Comparison of ENCODE assay signal across 34 cellular contexts in genomic region chr20:61230-61629, GRCh38. TPM values are rescaled to one million over a fixed set of nuclear protein-coding genes. Genes with fewer than 3 reads are reported as not detected.
"Had no signal": no experiment of that assay in that cellular context is flagged by ENCODE, and none has a peak within 500 bp of the region (broad histone marks: within the 10 kb centered on the region; RNA-seq: fewer than 3 reads in every experiment).

No MANE protein-coding gene starts in this region.

- ATAC-seq: activated CD4-positive, CD25-positive, alpha-beta regulatory T cell treated with anti-CD3 and anti-CD28 coated beads, Interleukin-2, amount 50 U/mL, for 24 hours; activated CD8-positive, alpha-beta T cell treated with anti-CD3 and anti-CD28 coated beads for 36 hours; activated T-cell treated with anti-CD3 and anti-CD28 coated beads, Interleukin-2, amount 50 U/mL, for 4 hours; activated T-helper 17 cell treated with anti-CD3 and anti-CD28 coated beads, Interleukin-2, amount 50 U/mL, for 72 hours; body of pancreas; effector memory CD8-positive, alpha-beta T cell; T-helper 17 cell had no signal

- H3K27me3 Mint-ChIP-seq: activated B cell treated with CpG ODN at 0.5 μM for 24 hours; activated CD8-positive, alpha-beta T cell treated with anti-CD3 and anti-CD28 coated beads for 36 hours; activated naive CD8-positive, alpha-beta T cell; activated T-helper 17 cell treated with anti-CD3 and anti-CD28 coated beads, Interleukin-2, amount 50 U/mL, for 72 hours; effector memory CD8-positive, alpha-beta T cell; T-helper 17 cell had no signal

- H3K36me3 ChIP-seq: esophagus squamous epithelium, WERI-Rb-1 had no signal

- H3K9me3 Mint-ChIP-seq: activated B cell treated with CpG ODN at 0.5 μM for 24 hours; activated CD8-positive, alpha-beta T cell treated with anti-CD3 and anti-CD28 coated beads for 36 hours; activated T-cell treated with anti-CD3 and anti-CD28 coated beads, Interleukin-2, amount 50 U/mL, for 4 hours; activated T-helper 17 cell treated with anti-CD3 and anti-CD28 coated beads, Interleukin-2, amount 50 U/mL, for 72 hours; effector memory CD8-positive, alpha-beta T cell; T-helper 2 cell treated with Interferon-gamma antibody and Interleukin-4, amounts not matched to agents 5 μg/mL and 100 μg/mL, for 36 hours had no signal

- DNase-seq: activated B cell treated with CpG ODN at 0.5 μM for 24 hours; activated CD4-positive, alpha-beta T cell treated with anti-CD3 and anti-CD28 coated beads for 48 hours; activated CD4-positive, alpha-beta T cell treated with anti-CD3 and anti-CD28 coated beads, Interleukin-2, amount 50 U/mL, for 1 hour; activated CD4-positive, alpha-beta T cell treated with anti-CD3 and anti-CD28 coated beads, Interleukin-2, amount 50 U/mL, for 48 hours; activated CD8-positive, alpha-beta memory T cell treated with anti-CD3 and anti-CD28 coated beads for 24 hours; activated CD8-positive, alpha-beta T cell treated with anti-CD3 and anti-CD28 coated beads for 36 hours; activated effector memory CD4-positive, alpha-beta T cell treated with Interleukin-2 at 50 U/mL for 16 hours; activated gamma-delta T cell treated with Interleukin-2 at 50 U/mL for 16 hours; activated naive CD4-positive, alpha-beta T cell treated with anti-CD3 and anti-CD28 coated beads, Interleukin-2, amount 50 U/mL, for 16 hours; activated naive CD4-positive, alpha-beta T cell treated with Interleukin-2 at 50 U/mL for 16 hours; activated T-cell treated with anti-CD3 and anti-CD28 coated beads, Interleukin-2, amount 50 U/mL, for 4 hours; amniotic stem cell; anterior cingulate cortex; body of pancreas; caudate nucleus; cortex of kidney; dermis blood vessel endothelial cell; effector CD4-positive, alpha-beta T cell; effector memory CD8-positive, alpha-beta T cell; erythroblast; esophagus squamous epithelium; T-helper 1 cell; T-helper 17 cell; T1000; WERI-Rb-1 had no signal

- H3K4me1 Mint-ChIP-seq: activated B cell treated with CpG ODN at 0.5 μM for 24 hours; activated T-helper 17 cell treated with anti-CD3 and anti-CD28 coated beads, Interleukin-2, amount 50 U/mL, for 72 hours; T-helper 17 cell had no signal

- H3K9me3 ChIP-seq: esophagus squamous epithelium had no signal

- H3K4me3 Mint-ChIP-seq: activated B cell treated with CpG ODN at 0.5 μM for 24 hours; activated CD8-positive, alpha-beta T cell treated with anti-CD3 and anti-CD28 coated beads for 36 hours; activated naive CD8-positive, alpha-beta T cell; activated T-cell treated with anti-CD3 and anti-CD28 coated beads, Interleukin-2, amount 50 U/mL, for 4 hours; activated T-helper 17 cell treated with anti-CD3 and anti-CD28 coated beads, Interleukin-2, amount 50 U/mL, for 72 hours; effector memory CD8-positive, alpha-beta T cell; T-helper 17 cell; T-helper 2 cell treated with Interferon-gamma antibody and Interleukin-4, amounts not matched to agents 5 μg/mL and 100 μg/mL, for 36 hours had no signal

- H3K27ac Mint-ChIP-seq: activated B cell treated with CpG ODN at 0.5 μM for 24 hours; activated CD8-positive, alpha-beta T cell treated with anti-CD3 and anti-CD28 coated beads for 36 hours; activated naive CD8-positive, alpha-beta T cell; activated T-helper 17 cell treated with anti-CD3 and anti-CD28 coated beads, Interleukin-2, amount 50 U/mL, for 72 hours; effector memory CD8-positive, alpha-beta T cell; T-helper 17 cell; T-helper 2 cell treated with Interferon-gamma antibody and Interleukin-4, amounts not matched to agents 5 μg/mL and 100 μg/mL, for 36 hours had no signal

- H3K4me1 ChIP-seq: body of pancreas, esophagus squamous epithelium had no signal

- H3K36me3 Mint-ChIP-seq: activated naive CD8-positive, alpha-beta T cell had no signal

- H3K27ac ChIP-seq: body of pancreas, esophagus squamous epithelium, WERI-Rb-1 had no signal

- H3K4me3 ChIP-seq: body of pancreas, esophagus squamous epithelium had no signal

- H3K27me3 ChIP-seq: body of pancreas had no signal

RNA-seq across cellular contexts. Expression of gene DEFB125, which starts 26.2 kb away (rescaled TPM):
- total RNA-seq: activated B cell treated with CpG ODN at 0.5 μM for 24 hours; activated CD8-positive, alpha-beta T cell treated with anti-CD3 and anti-CD28 coated beads for 36 hours; activated T-cell treated with anti-CD3 and anti-CD28 coated beads, Interleukin-2, amount 50 U/mL, for 4 hours; activated T-helper 17 cell treated with anti-CD3 and anti-CD28 coated beads, Interleukin-2, amount 50 U/mL, for 72 hours; body of pancreas; chondrocyte; dermis blood vessel endothelial cell; esophagus squamous epithelium; fibroblast of lung; fibroblast of villous mesenchyme; frontal cortex; T-helper 17 cell had no signal
- polyA plus RNA-seq: adipose tissue, fibroblast of lung had no signal
